15 cellular contexts compared by ENCODE assay signal in the genomic region with DNA sequence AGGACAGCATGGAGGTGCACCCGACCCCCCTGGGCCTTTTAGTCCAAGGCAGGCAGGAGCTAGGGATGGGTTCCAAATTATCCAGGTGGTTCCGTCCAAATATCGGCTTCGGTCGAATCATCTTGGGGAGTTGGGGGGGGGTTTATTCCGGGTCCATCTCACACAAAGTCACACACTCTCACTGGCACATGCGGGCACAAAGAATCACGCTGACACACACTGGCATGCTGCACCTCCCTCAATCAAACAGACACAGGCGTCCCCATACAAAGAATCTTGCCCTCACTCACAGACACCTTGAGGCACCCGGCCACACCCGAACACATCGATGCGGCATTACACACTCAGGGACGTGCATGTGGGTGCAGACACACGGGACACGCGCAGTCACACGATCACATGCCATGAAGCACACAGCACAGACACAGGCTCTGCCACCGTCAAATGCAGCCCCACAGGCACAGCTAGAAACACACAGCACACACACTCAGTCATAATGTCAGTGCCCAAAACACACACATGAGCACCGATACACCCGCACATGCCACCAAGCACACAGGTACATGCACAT. TPM values are rescaled to one million over a fixed set of nuclear protein-coding genes. Genes with fewer than 3 reads are reported as not detected.
A peak's percentile ranks its signal among the peaks of the same experiment; 100 is the strongest.
DNase-seq lines count a peak whose midpoint lies in the region; ATAC-seq and TF ChIP-seq lines count a peak whose summit lies in the region.
"Had no signal": no experiment of that assay in that cellular context is flagged by ENCODE, and none has a peak within 500 bp of the region (broad histone marks: within the 10 kb centered on the region; RNA-seq: fewer than 3 reads in every experiment).

No MANE protein-coding gene starts in this region.

- DNase-seq in right atrium auricular region (ENCODE audit: low spot score) (no peak), Right ventricle myocardium inferior (ENCODE audit: missing footprints) (no peak), prostate gland (ENCODE audit: low spot score) (no peak), uterus (no peak), GF-D8 (lab: John Stamatoyannopoulos, UW) (no peak)
- no peak for DNase-seq in activated CD4-positive, alpha-beta T cell treated with anti-CD3 and anti-CD28 coated beads for 48 hours
- DNase-seq: activated CD4-positive, CD25-positive, alpha-beta regulatory T cell treated with anti-CD3 and anti-CD28 coated beads, Interleukin-2, amount 50 U/mL, for 72 hours; NCI-H146; NCI-H510A; OCI-M1 had no signal

- no peaks in the 10 kb centered on the region for H3K27me3 ChIP-seq in right atrium auricular region
- H3K27me3 ChIP-seq in esophagus (ENCODE audit: control insufficient read depth in 1 of 2, insufficient read depth in 2 of 2, low read length in 2 of 2): no peaks in the 10 kb centered on the region
- no peaks in the 10 kb centered on the region for H3K27me3 ChIP-seq in prostate gland (replicated peaks; ENCODE audit: insufficient read depth)
- H3K27me3 ChIP-seq in uterus: no peaks in the 10 kb centered on the region

- ATAC-seq in Right ventricle myocardium inferior (no peak), HG02763 (IDR thresholded peaks at IDR 0.05; ENCODE audit: unreplicated experiment) (no peak)
- ATAC-seq: K562 had no signal

- no peaks in the 10 kb centered on the region for H3K9me3 ChIP-seq in right atrium auricular region
- no peaks in the 10 kb centered on the region for H3K9me3 ChIP-seq in esophagus (ENCODE audit: control insufficient read depth in 2 of 2, insufficient read depth in 1 of 2, low read depth in 1 of 2, low read length in 1 of 2)
- H3K9me3 ChIP-seq in prostate gland: no peaks in the 10 kb centered on the region
- no peaks in the 10 kb centered on the region for H3K9me3 ChIP-seq in uterus

- peaks cover 9% of the 10 kb centered on the region for H3K36me3 ChIP-seq in right atrium auricular region
- H3K36me3 ChIP-seq in esophagus (ENCODE audit: control insufficient read depth in 2 of 2, insufficient read depth in 2 of 2, low read length in 1 of 2): peaks cover 0 to 10% of the 10 kb centered on the region in 2 donors
- no peaks in the 10 kb centered on the region for H3K36me3 ChIP-seq in prostate gland
- H3K36me3 ChIP-seq in uterus: no peaks in the 10 kb centered on the region

- H3K27ac ChIP-seq in right atrium auricular region (peak overlapping the region; percentile 89 to 97), esophagus (ENCODE audit: low read depth in 2 of 2, low read length in 1 of 2) (peak overlapping the region; percentile 89 to 92), prostate gland (peak overlapping the region; percentile 96 to 97), uterus (peak overlapping the region; percentile 95 to 99)

- no peak for TF ChIP-seq POLR2A in prostate gland (IDR thresholded peaks at IDR 0.05)
- no peak for TF ChIP-seq POLR2A in uterus (IDR thresholded peaks at IDR 0.05)

- intact Hi-C loops in Right ventricle myocardium inferior (cut with DNase I): no loop called here
- intact Hi-C loops in prostate gland (cut with DNase I): no loop called here
- intact Hi-C loops in uterus (cut with DNase I; ENCODE audit: low total_unique reads): no loop called here

- H3K4me3 ChIP-seq in right atrium auricular region (peak overlapping the region; percentile 20 to 40), esophagus (ENCODE audit: low read depth in 1 of 2, low read length in 2 of 2) (no peak overlapping the region), prostate gland (peak overlapping the region; percentile 27), uterus (peak overlapping the region in 1 of 2 donors; percentile 46)
- H3K4me3 ChIP-seq: K562 had no signal

- TF ChIP-seq CTCF in right atrium auricular region (IDR thresholded peaks at IDR 0.05) (no peak), prostate gland (IDR thresholded peaks at IDR 0.05) (no peak), uterus (IDR thresholded peaks at IDR 0.05) (no peak)

- peaks cover 0 to 72% of the 10 kb centered on the region in 2 donors for H3K4me1 ChIP-seq in right atrium auricular region
- peaks cover 15 to 68% of the 10 kb centered on the region in 2 donors for H3K4me1 ChIP-seq in esophagus (ENCODE audit: control insufficient read depth in 2 of 2, insufficient read depth in 2 of 2, low read length in 1 of 2)
- peaks cover 65% of the 10 kb centered on the region for H3K4me1 ChIP-seq in prostate gland (replicated peaks)
- H3K4me1 ChIP-seq in uterus: peaks cover 0 to 33% of the 10 kb centered on the region in 2 donors

- WGBS in esophagus, 2 donors: 38 to 59% methylated on average over 21 of the region's 21 CpGs
- 28% methylated on average over 21 of the region's 21 CpGs for WGBS in prostate gland

RNA-seq across cellular contexts. Expression of gene NFIX, which starts 7.8 kb away (rescaled TPM):
- total RNA-seq in right atrium auricular region (10 to 100 TPM; 56.5 to 69.8 TPM), Right ventricle myocardium inferior (159 TPM), prostate gland (100 to 1,000 TPM; 185 to 286 TPM), uterus (100 to 1,000 TPM in 2 of 4 donors, 10 to 100 TPM in 2; 27.4 to 381 (median 78.4) TPM)
- polyA plus RNA-seq in esophagus: 10 to 100 TPM; 26.9 to 38.5 TPM

RNA-seq across cellular contexts. Expression of gene DAND5, which starts 33.7 kb away (rescaled TPM):
- total RNA-seq in right atrium auricular region: 10 to 100 TPM in 1 of 2 donors, 1 to 10 TPM in 1; 2.9 to 10.7 TPM
- total RNA-seq in Right ventricle myocardium inferior: 9.9 TPM
- not detected for polyA plus RNA-seq in esophagus
- total RNA-seq in prostate gland: 1 to 10 TPM in 1 of 2 donors, not detected in 1; 1.8 TPM
- total RNA-seq in uterus: under 1 TPM in 1 of 4 donors, not detected in 3; 0.14 TPM
- total RNA-seq: fibroblast of villous mesenchyme, progenitor cell of endocrine pancreas had no signal

RNA-seq across cellular contexts. Expression of gene GADD45GIP1, which starts 46.0 kb away (rescaled TPM):
- total RNA-seq in right atrium auricular region: 10 to 100 TPM; 48.5 to 58.7 TPM
- 33.7 TPM for total RNA-seq in Right ventricle myocardium inferior
- 10 to 100 TPM; 53.7 to 57.0 TPM for polyA plus RNA-seq in esophagus
- 10 to 100 TPM; 29.9 to 58.7 TPM for total RNA-seq in prostate gland
- 10 to 100 TPM in 2 of 4 donors, 1 to 10 TPM in 2; 3.3 to 76.8 (median 12.8) TPM for total RNA-seq in uterus

RNA-seq across cellular contexts. Expression of gene RAD23A, which starts 57.4 kb away (rescaled TPM):
- total RNA-seq in right atrium auricular region (100 to 1,000 TPM; 178 to 185 TPM), Right ventricle myocardium inferior (171 TPM), prostate gland (100 to 1,000 TPM; 113 to 145 TPM), uterus (100 to 1,000 TPM in 1 of 4 donors, 10 to 100 TPM in 3; 13.3 to 105 (median 64.4) TPM)
- 10 to 100 TPM; 73.9 to 81.0 TPM for polyA plus RNA-seq in esophagus

Comparison
In these comparisons a context has a peak if more than half of its experiments do, and no peak if none do; other contexts are left out.
1. H3K4me3 ChIP-seq: peak in right atrium auricular region (2 of 2) and prostate gland (2 of 2); none in esophagus (0 of 2).
2. Peak in every context shown above with its lines, with median percentiles within 50 percentile points of each other: H3K27ac ChIP-seq.